Comparison of ENCODE assay signal across 1 cellular context in genomic region chr14:95730126-95730525, GRCh38.
TF ChIP-seq lines count a peak whose summit lies in the region.

No MANE protein-coding gene starts in this region.

TF ChIP-seq in HepG2, 621 proteins besides CTCF, POLR2A, EP300 and RAD21:
- TF ChIP-seq, protein P1, sequence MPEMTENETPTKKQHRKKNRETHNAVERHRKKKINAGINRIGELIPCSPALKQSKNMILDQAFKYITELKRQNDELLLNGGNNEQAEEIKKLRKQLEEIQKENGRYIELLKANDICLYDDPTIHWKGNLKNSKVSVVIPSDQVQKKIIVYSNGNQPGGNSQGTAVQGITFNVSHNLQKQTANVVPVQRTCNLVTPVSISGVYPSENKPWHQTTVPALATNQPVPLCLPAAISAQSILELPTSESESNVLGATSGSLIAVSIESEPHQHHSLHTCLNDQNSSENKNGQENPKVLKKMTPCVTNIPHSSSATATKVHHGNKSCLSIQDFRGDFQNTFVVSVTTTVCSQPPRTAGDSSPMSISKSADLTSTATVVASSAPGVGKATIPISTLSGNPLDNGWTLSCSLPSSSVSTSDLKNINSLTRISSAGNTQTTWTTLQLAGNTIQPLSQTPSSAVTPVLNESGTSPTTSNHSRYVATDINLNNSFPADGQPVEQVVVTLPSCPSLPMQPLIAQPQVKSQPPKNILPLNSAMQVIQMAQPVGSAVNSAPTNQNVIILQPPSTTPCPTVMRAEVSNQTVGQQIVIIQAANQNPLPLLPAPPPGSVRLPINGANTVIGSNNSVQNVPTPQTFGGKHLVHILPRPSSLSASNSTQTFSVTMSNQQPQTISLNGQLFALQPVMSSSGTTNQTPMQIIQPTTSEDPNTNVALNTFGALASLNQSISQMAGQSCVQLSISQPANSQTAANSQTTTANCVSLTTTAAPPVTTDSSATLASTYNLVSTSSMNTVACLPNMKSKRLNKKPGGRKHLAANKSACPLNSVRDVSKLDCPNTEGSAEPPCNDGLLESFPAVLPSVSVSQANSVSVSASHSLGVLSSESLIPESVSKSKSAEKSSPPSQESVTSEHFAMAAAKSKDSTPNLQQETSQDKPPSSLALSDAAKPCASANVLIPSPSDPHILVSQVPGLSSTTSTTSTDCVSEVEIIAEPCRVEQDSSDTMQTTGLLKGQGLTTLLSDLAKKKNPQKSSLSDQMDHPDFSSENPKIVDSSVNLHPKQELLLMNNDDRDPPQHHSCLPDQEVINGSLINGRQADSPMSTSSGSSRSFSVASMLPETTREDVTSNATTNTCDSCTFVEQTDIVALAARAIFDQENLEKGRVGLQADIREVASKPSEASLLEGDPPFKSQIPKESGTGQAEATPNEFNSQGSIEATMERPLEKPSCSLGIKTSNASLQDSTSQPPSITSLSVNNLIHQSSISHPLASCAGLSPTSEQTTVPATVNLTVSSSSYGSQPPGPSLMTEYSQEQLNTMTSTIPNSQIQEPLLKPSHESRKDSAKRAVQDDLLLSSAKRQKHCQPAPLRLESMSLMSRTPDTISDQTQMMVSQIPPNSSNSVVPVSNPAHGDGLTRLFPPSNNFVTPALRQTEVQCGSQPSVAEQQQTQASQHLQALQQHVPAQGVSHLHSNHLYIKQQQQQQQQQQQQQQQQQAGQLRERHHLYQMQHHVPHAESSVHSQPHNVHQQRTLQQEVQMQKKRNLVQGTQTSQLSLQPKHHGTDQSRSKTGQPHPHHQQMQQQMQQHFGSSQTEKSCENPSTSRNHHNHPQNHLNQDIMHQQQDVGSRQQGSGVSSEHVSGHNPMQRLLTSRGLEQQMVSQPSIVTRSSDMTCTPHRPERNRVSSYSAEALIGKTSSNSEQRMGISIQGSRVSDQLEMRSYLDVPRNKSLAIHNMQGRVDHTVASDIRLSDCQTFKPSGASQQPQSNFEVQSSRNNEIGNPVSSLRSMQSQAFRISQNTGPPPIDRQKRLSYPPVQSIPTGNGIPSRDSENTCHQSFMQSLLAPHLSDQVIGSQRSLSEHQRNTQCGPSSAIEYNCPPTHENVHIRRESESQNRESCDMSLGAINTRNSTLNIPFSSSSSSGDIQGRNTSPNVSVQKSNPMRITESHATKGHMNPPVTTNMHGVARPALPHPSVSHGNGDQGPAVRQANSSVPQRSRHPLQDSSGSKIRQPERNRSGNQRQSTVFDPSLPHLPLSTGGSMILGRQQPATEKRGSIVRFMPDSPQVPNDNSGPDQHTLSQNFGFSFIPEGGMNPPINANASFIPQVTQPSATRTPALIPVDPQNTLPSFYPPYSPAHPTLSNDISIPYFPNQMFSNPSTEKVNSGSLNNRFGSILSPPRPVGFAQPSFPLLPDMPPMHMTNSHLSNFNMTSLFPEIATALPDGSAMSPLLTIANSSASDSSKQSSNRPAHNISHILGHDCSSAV (CRISPR knock-in tag; IDR thresholded peaks at IDR 0.05; ENCODE audit: borderline replicate concordance) = no peak
- TF ChIP-seq ADNP (CRISPR knock-in tag; IDR thresholded peaks at IDR 0.05) = no peak
- TF ChIP-seq CEBPB (IDR thresholded peaks at IDR 0.05; ENCODE audit: borderline replicate concordance, low read depth, low read length) = 0 out of 2 replicates have a peak, but pooled peaks have one; percentile 3
